In the genomic region with DNA sequence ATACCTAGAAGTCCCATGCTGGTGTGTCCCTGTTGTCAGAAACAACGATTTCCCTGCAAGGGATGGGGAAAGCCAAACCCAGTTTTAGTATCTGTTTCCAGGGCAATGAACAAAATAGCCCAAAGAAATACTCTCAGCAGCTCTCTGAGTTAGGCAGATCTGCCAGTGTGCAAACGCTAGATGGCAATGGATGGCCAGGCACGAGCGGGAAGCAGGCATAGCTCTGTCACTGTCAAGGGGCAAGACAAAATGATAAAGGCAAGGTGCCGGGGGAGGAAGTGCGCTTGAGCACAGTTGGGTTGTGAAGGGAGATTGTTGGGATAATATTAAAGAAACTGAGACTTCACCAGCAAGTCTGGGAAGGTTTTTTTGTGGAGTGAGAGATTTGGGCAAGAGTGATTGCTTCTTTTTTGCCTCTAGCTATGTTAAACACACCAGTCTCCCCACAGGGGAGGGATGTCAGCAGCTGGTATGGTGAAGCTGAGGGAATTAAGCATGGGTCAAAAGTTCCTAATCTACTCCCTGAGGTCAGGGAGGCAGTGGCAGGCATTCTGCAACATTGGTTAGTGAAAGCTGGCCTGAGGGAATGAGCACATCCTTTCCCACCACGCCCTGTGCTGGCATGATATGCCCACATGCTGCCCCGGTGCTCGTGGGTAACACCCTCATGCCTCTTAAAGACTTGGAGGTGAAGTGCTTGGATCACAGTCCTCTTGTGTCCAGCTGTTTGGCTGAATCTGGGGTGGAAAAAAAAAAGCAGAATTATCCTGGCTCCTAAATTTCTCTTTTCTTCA, we compare ENCODE assay signal across 8 cellular contexts.
DNase-seq lines count a peak whose midpoint lies in the region; ATAC-seq and TF ChIP-seq lines count a peak whose summit lies in the region.

No MANE protein-coding gene starts in this region.

- H3K4me3 ChIP-seq in A673 (ENCODE audit: low read depth, low read length, poor library complexity, severe bottlenecking) = no peak overlapping the region
- no peak overlapping the region for H3K4me3 ChIP-seq in WI38 (ENCODE audit: low read depth, low read length)

- TF ChIP-seq CTCF in A673 (conservative IDR thresholded peaks at IDR 0.05; ENCODE audit: low read depth, low read length) (peak; percentile 76), WI38 (IDR thresholded peaks at IDR 0.05; ENCODE audit: low read depth, low read length) (peak; percentile 18; the same call in 1 of the 2 replicates)

- peaks cover 65% of the 10 kb centered on the region for H3K4me1 ChIP-seq in A673 (ENCODE audit: insufficient read depth, low read length, poor library complexity, severe bottlenecking)

- POLR2A ChIA-PET in A673 (lab: Charles Lee; ENCODE audit: low non-redundant PET) = no interaction called here

- DNase-seq in A673 (ENCODE audit: low spot score) (peak; percentile 92), iris pigment epithelial cell (ENCODE audit: low read depth) (peak; percentile 23), NCI-H2029 (lab: John Stamatoyannopoulos, UW) (no peak), NCI-H128 (lab: John Stamatoyannopoulos, UW; ENCODE audit: unreplicated experiment) (no peak)

- BruUV-seq in A673 (replicated peaks; lab: Mats Ljungman, UMichigan) = TSS peak; percentile 35

- intact Hi-C loops in A673 (cut with micrococcal nuclease; ENCODE audit: unreplicated experiment) = loop anchor here (2.0 to 5.0 kb wide), 2 partner anchors 766 to 1083 kb away; no protein-coding TSS in a partner anchor

- H3K9me3 ChIP-seq in A673 (ENCODE audit: low read depth, low read length, poor library complexity, severe bottlenecking) = no peaks in the 10 kb centered on the region

- ATAC-seq in GM19035 (IDR thresholded peaks at IDR 0.05; ENCODE audit: unreplicated experiment) (peak; percentile 63), HG03457 (IDR thresholded peaks at IDR 0.05; ENCODE audit: unreplicated experiment) (peak; percentile 75)
- no peak for ATAC-seq in activated CD4-positive, CD25-positive, alpha-beta regulatory T cell treated with anti-CD3 and anti-CD28 coated beads, Interleukin-2, amount 50 U/mL, for 24 hours

- CTCF ChIA-PET in A673 (lab: Charles Lee) = interaction anchor here (0.6 to 2.1 kb wide), 9 partner anchors 32 to 1993 kb away, joined by 3 to 11 read pairs (median 6); no protein-coding TSS in a partner anchor

- no peaks in the 10 kb centered on the region for H3K36me3 ChIP-seq in A673 (ENCODE audit: insufficient read depth, low read length, poor library complexity, severe bottlenecking)

- no peaks in the 10 kb centered on the region for H3K27me3 ChIP-seq in A673 (replicated peaks; ENCODE audit: insufficient read depth, low read depth, low read length, poor library complexity)

- H3K27ac ChIP-seq in A673 (ENCODE audit: low read depth, low read length, poor library complexity, severe bottlenecking) = peak overlapping the region; percentile 97

Comparison
In these comparisons a context has a peak if more than half of its experiments do, and no peak if none do; other contexts are left out.
1. DNase-seq: peak in A673 (single experiment) and iris pigment epithelial cell (single experiment); none in NCI-H2029 (single experiment) and NCI-H128 (single experiment).
2. ATAC-seq: peak in GM19035 (single experiment) and HG03457 (single experiment); none in activated CD4-positive, CD25-positive, alpha-beta regulatory T cell treated with anti-CD3 and anti-CD28 coated beads, Interleukin-2, amount 50 U/mL, for 24 hours (0 of 2).